10 cellular contexts compared by ENCODE assay signal in the genomic region with DNA sequence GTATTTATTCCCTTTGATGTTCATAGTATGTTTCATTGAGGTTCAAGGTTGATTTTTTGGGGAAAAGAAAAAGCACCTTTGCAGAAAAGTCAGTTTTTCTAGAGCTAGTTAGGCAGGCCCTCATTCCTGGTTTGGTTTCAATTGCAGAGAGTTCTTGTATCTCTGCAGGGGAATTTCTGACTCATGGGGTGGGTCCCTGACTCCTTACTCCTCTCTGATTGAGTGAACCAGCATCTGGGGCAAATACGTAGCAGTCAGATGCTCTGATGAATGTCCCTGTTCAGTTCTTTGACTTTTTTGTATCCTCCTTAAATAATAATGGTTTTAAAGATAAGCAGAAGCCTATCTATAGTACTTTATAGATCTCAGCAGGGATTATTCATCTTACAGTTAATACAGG. TPM values are rescaled to one million over a fixed set of nuclear protein-coding genes. Genes with fewer than 3 reads are reported as not detected.
DNase-seq lines count a peak whose midpoint lies in the region; ATAC-seq and TF ChIP-seq lines count a peak whose summit lies in the region.
"Had no signal": no experiment of that assay in that cellular context is flagged by ENCODE, and none has a peak within 500 bp of the region (broad histone marks: within the 10 kb centered on the region; RNA-seq: fewer than 3 reads in every experiment).

No MANE protein-coding gene starts in this region.

- CTCF ChIA-PET in activated naive CD4-positive, alpha-beta T cell treated with anti-CD3 and anti-CD28 coated beads for 36 hours (lab: Charles Lee), result interaction anchor here (0.9 to 2.6 kb wide), 2 partner anchors 68 to 114 kb away, joined by 3 to 10 read pairs; no protein-coding TSS in a partner anchor

- H3K36me3 Mint-ChIP-seq in activated naive CD4-positive, alpha-beta T cell treated with anti-CD3 and anti-CD28 coated beads for 36 hours (ENCODE audit: low read depth), result peaks cover 2% of the 10 kb centered on the region
- H3K36me3 Mint-ChIP-seq in activated naive CD4-positive, alpha-beta T cell treated with anti-CD3 and anti-CD28 coated beads, Interleukin-2, amount 50 U/mL, for 72 hours, result no peaks in the 10 kb centered on the region
- no peaks in the 10 kb centered on the region for H3K36me3 Mint-ChIP-seq in type B pancreatic cell

- no peaks in the 10 kb centered on the region for H3K27me3 Mint-ChIP-seq in activated naive CD4-positive, alpha-beta T cell treated with anti-CD3 and anti-CD28 coated beads for 36 hours (ENCODE audit: low read depth)
- no peaks in the 10 kb centered on the region for H3K27me3 Mint-ChIP-seq in type B pancreatic cell

- peaks cover 19% of the 10 kb centered on the region for H3K4me1 Mint-ChIP-seq in activated naive CD4-positive, alpha-beta T cell treated with anti-CD3 and anti-CD28 coated beads for 36 hours (ENCODE audit: low read depth)
- H3K4me1 Mint-ChIP-seq in type B pancreatic cell (ENCODE audit: unreplicated experiment), result no peaks in the 10 kb centered on the region
- H3K4me1 Mint-ChIP-seq: CD14-positive monocyte had no signal

- intact Hi-C loops in activated naive CD4-positive, alpha-beta T cell treated with anti-CD3 and anti-CD28 coated beads for 36 hours (cut with micrococcal nuclease), result loop anchor here (1.0 to 2.0 kb wide), 3 partner anchors 9 to 135 kb away; no protein-coding TSS in a partner anchor

- peak; percentile 100 for ATAC-seq in activated naive CD4-positive, alpha-beta T cell treated with anti-CD3 and anti-CD28 coated beads, Interleukin-2, amount 50 U/mL, for 72 hours
- ATAC-seq in HG02870 (IDR thresholded peaks at IDR 0.05; ENCODE audit: unreplicated experiment), result no peak

- H3K9me3 Mint-ChIP-seq in activated naive CD4-positive, alpha-beta T cell treated with anti-CD3 and anti-CD28 coated beads for 36 hours, result no peaks in the 10 kb centered on the region
- no peaks in the 10 kb centered on the region for H3K9me3 Mint-ChIP-seq in activated naive CD4-positive, alpha-beta T cell treated with anti-CD3 and anti-CD28 coated beads, Interleukin-2, amount 50 U/mL, for 72 hours
- H3K9me3 Mint-ChIP-seq in type B pancreatic cell, result no peaks in the 10 kb centered on the region
- H3K9me3 Mint-ChIP-seq: CD14-positive monocyte had no signal

- DNase-seq in activated naive CD4-positive, alpha-beta T cell treated with anti-CD3 and anti-CD28 coated beads for 36 hours, result peak; percentile 90
- DNase-seq in activated naive CD4-positive, alpha-beta T cell (lab: John Stamatoyannopoulos, UW), result no peak
- peak in 1 of 2 donors; percentile 50 for DNase-seq in activated naive CD4-positive, alpha-beta T cell treated with anti-CD3 and anti-CD28 coated beads, Interleukin-2, amount 50 U/mL, for 72 hours (ENCODE audit: low spot score in 2 of 2)
- DNase-seq in islet precursor cell (peak; percentile 77), type B pancreatic cell (ENCODE audit: extremely low spot score, unreplicated experiment) (no peak), NCI-H526 treated with DMSO at 0.1 percent for 48 hours (lab: John Stamatoyannopoulos, UW) (no peak), NCI-H2107 treated with DMSO at 0.1 percent for 48 hours (lab: John Stamatoyannopoulos, UW; ENCODE audit: unreplicated experiment) (no peak)
- DNase-seq: stomach had no signal

- H3K4me3 Mint-ChIP-seq in activated naive CD4-positive, alpha-beta T cell treated with anti-CD3 and anti-CD28 coated beads for 36 hours, result no peak overlapping the region
- no peak overlapping the region for H3K4me3 Mint-ChIP-seq in type B pancreatic cell
- H3K4me3 Mint-ChIP-seq: CD14-positive monocyte had no signal

- H3K27ac Mint-ChIP-seq in activated naive CD4-positive, alpha-beta T cell treated with anti-CD3 and anti-CD28 coated beads for 36 hours, result peak overlapping the region; percentile 51
- peak overlapping the region; percentile 47 to 61 for H3K27ac Mint-ChIP-seq in activated naive CD4-positive, alpha-beta T cell treated with anti-CD3 and anti-CD28 coated beads, Interleukin-2, amount 50 U/mL, for 72 hours
- H3K27ac Mint-ChIP-seq in type B pancreatic cell, result peak overlapping the region; percentile 77
- H3K27ac Mint-ChIP-seq: CD14-positive monocyte had no signal

- TF ChIP-seq CTCF in type B pancreatic cell (conservative IDR thresholded peaks at IDR 0.05), result no peak

RNA-seq across cellular contexts. Expression of a gene that starts 7.7 kb away (rescaled TPM):
- total RNA-seq in activated naive CD4-positive, alpha-beta T cell treated with anti-CD3 and anti-CD28 coated beads for 36 hours, result under 1 TPM; 0.72 TPM
- total RNA-seq in activated naive CD4-positive, alpha-beta T cell treated with anti-CD3 and anti-CD28 coated beads, Interleukin-2, amount 50 U/mL, for 72 hours, result 1 to 10 TPM in 1 of 2 donors, under 1 TPM in 1; 0.54 to 2.7 TPM
- total RNA-seq in type B pancreatic cell (ENCODE audit: low replicate concordance), result 6.0 and 12.3 TPM in 2 replicates

RNA-seq across cellular contexts. Expression of a gene that starts 44.6 kb away (rescaled TPM):
- total RNA-seq in activated naive CD4-positive, alpha-beta T cell treated with anti-CD3 and anti-CD28 coated beads for 36 hours, result 1 to 10 TPM; 1.0 to 1.3 TPM
- under 1 TPM in 1 of 2 donors, not detected in 1; 0.43 TPM for total RNA-seq in activated naive CD4-positive, alpha-beta T cell treated with anti-CD3 and anti-CD28 coated beads, Interleukin-2, amount 50 U/mL, for 72 hours
- 18.6 and 25.4 TPM in 2 replicates for total RNA-seq in type B pancreatic cell (ENCODE audit: low replicate concordance)

Comparison
In these comparisons a context has a peak if more than half of its experiments do, and no peak if none do; other contexts are left out.
1. DNase-seq: peak in activated naive CD4-positive, alpha-beta T cell treated with anti-CD3 and anti-CD28 coated beads for 36 hours (single experiment) and islet precursor cell (single experiment); none in activated naive CD4-positive, alpha-beta T cell (0 of 4), type B pancreatic cell (single experiment), NCI-H526 treated with DMSO at 0.1 percent for 48 hours (single experiment) and NCI-H2107 treated with DMSO at 0.1 percent for 48 hours (single experiment).
2. Peak in every context shown above with its lines, with median percentiles within 50 percentile points of each other: H3K27ac Mint-ChIP-seq.